In the genomic region with DNA sequence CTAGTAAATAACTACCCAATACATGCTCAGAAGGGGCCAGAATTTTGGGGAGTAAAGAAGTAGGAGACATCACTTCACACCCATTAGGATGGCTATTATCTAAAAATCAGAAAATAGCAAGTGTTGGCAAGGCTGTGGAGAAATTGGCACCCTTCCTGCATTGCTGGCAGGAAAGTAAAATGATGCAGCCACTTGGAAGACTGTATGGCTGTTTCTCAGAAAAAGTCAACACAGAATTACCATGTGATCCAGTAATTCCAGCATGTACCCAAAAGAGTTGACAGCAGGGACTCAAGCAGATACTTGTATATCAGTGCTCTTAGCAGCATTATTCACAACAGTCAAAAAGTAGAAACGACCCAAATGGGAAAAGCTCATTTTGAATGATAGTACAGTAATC, we compare ENCODE assay signal across 16 cellular contexts.
"Had no signal": no experiment of that assay in that cellular context is flagged by ENCODE, and none has a peak within 500 bp of the region (broad histone marks: within the 10 kb centered on the region; RNA-seq: fewer than 3 reads in every experiment).

No MANE protein-coding gene starts in this region.

- H3K4me1 ChIP-seq: ascending aorta, testis had no signal

- H3K4me3 ChIP-seq: ascending aorta, psoas muscle, smooth muscle cell, testis had no signal

- H3K36me3 ChIP-seq: ascending aorta had no signal

- DNase-seq: activated CD4-positive, alpha-beta T cell treated with anti-CD3 and anti-CD28 coated beads, Interleukin-2, amount 10 ng/mL, durations not matched to agents 7 days and 5 days; activated CD8-positive, alpha-beta memory T cell treated with anti-CD3 and anti-CD28 coated beads, Interleukin-2, amount 50 U/mL, for 48 hours; activated effector memory CD4-positive, alpha-beta T cell treated with Interleukin-2 at 50 U/mL for 16 hours; activated naive CD4-positive, alpha-beta T cell treated with anti-CD3 and anti-CD28 coated beads, Interleukin-2, amount 10 ng/mL, durations not matched to agents 7 days and 5 days; activated T-cell treated with anti-CD3 and anti-CD28 coated beads, Interleukin-2, amount 50 U/mL, for 48 hours; mesendoderm; naive thymus-derived CD4-positive, alpha-beta T cell; psoas muscle; stimulated activated CD4-positive, alpha-beta T cell treated with anti-CD3 and anti-CD28 coated beads, Interleukin-4, amount 100 ng/mL, for 1 hour; T-helper 1 cell; T1000; testis had no signal

- H3K9me3 ChIP-seq: ascending aorta, psoas muscle, testis had no signal

- H3K27ac ChIP-seq: ascending aorta, psoas muscle, testis had no signal

- H3K27me3 ChIP-seq: ascending aorta, testis had no signal

- ATAC-seq: activated CD4-positive, CD25-positive, alpha-beta regulatory T cell treated with anti-CD3 and anti-CD28 coated beads, Interleukin-2, amount 50 U/mL, for 24 hours; naive thymus-derived CD4-positive, alpha-beta T cell; psoas muscle; sciatic nerve had no signal

- H3K4me2 ChIP-seq: smooth muscle cell had no signal
